ENCODE assay signal across 21 cellular contexts in the genomic region with DNA sequence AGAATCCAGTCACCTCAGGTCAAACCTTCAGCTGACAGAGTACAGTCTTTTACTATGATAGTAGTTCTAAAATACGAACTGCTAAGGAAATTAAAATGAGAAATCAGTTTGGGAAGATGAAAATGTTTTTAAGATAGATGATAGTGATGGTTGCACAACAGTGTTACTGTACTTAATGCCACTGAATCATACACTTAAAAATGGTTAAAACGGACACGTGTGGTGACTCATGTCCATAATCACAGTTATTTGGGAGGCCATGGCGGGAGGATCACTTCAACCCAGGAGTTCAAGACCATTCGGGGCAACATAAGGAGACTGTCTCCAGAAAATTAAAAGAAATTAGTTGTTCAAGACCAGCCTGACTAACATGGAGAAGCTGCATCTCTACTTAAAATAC. TPM values are rescaled to one million over a fixed set of nuclear protein-coding genes. Genes with fewer than 3 reads are reported as not detected.
DNase-seq lines count a peak whose midpoint lies in the region; ATAC-seq and TF ChIP-seq lines count a peak whose summit lies in the region.
"Had no signal": no experiment of that assay in that cellular context is flagged by ENCODE, and none has a peak within 500 bp of the region (broad histone marks: within the 10 kb centered on the region; RNA-seq: fewer than 3 reads in every experiment).

No MANE protein-coding gene starts in this region.

- peaks cover 6% of the 10 kb centered on the region for H3K4me1 Mint-ChIP-seq in activated CD8-positive, alpha-beta memory T cell treated with anti-CD3 and anti-CD28 coated beads, Interleukin-2, amount 10 ng/mL, durations not matched to agents 7 days and 5 days
- H3K4me1 Mint-ChIP-seq: endodermal cell, mesothelial cell of epicardium, nephron progenitor cell had no signal

- no peak overlapping the region for H2BK15ac ChIP-seq in IMR-90 (ENCODE audit: low read depth, low read length)

- dilution Hi-C loops in IMR-90 (cut with HindIII; ENCODE audit: low sequenced_read_pairs, unreplicated experiment): no loop called here

- no peaks in the 10 kb centered on the region for H3K79me1 ChIP-seq in IMR-90 (ENCODE audit: low read depth in 1 of 2, low read length in 2 of 2)

- no peaks in the 10 kb centered on the region for H3K9me3 Mint-ChIP-seq in activated CD8-positive, alpha-beta memory T cell treated with anti-CD3 and anti-CD28 coated beads, Interleukin-2, amount 10 ng/mL, durations not matched to agents 7 days and 5 days (ENCODE audit: low read depth)
- H3K9me3 Mint-ChIP-seq: endodermal cell, mesothelial cell of epicardium had no signal

- H2AK9ac ChIP-seq in IMR-90 (replicated peaks; ENCODE audit: low read depth, low read length, poor library complexity): no peak overlapping the region

- H3K9ac ChIP-seq in IMR-90 (ENCODE audit: low read depth, low read length): no peak overlapping the region

- no peak for TF ChIP-seq CTCF in IMR-90 (conservative IDR thresholded peaks at IDR 0.05; ENCODE audit: low read depth, low read length)
- no peak for TF ChIP-seq CTCF in RWPE1 (conservative IDR thresholded peaks at IDR 0.05; ENCODE audit: low read depth)
- TF ChIP-seq CTCF in epithelial cell of esophagus (IDR thresholded peaks at IDR 0.05; ENCODE audit: insufficient read depth, low read depth, low read length, missing control alignments): no peak
- TF ChIP-seq CTCF in esophagus muscularis mucosa (IDR thresholded peaks at IDR 0.05): no peak

- H4K20me1 ChIP-seq in IMR-90 (ENCODE audit: insufficient read depth, low read length): no peaks in the 10 kb centered on the region

- in situ Hi-C loops in IMR-90 (cut with MboI; ENCODE audit: low sequenced_read_pairs): no loop called here

- intact Hi-C loops in IMR-90 (cut with micrococcal nuclease) (no loop called here), esophagus muscularis mucosa (cut with DNase I) (no loop called here)

- H3K4me1 ChIP-seq in IMR-90 (ENCODE audit: control insufficient read depth, insufficient read depth, low read length) (0 out of 2 replicates have a peak, but pooled peaks cover 2% of the 10 kb centered on the region), esophagus muscularis mucosa (no peaks in the 10 kb centered on the region)
- H3K4me1 ChIP-seq: Peyer's patch, stomach had no signal

- H3K36me3 ChIP-seq in IMR-90 (ENCODE audit: control insufficient read depth, insufficient read depth, low read length) (no peaks in the 10 kb centered on the region), esophagus muscularis mucosa (peaks cover 0 to 39% (median 16%) of the 10 kb centered on the region in 4 donors)

- H3K27me3 Mint-ChIP-seq in activated CD8-positive, alpha-beta memory T cell treated with anti-CD3 and anti-CD28 coated beads, Interleukin-2, amount 10 ng/mL, durations not matched to agents 7 days and 5 days: no peaks in the 10 kb centered on the region
- H3K27me3 Mint-ChIP-seq: B cell had no signal

- WGBS in IMR-90 (ENCODE audit: extremely low coverage in 2 of 2, insufficient read length in 1 of 2), 2 experiments: 33% methylated on average over 1 of the region's 5 CpGs; no CpG with 5 or more reads in 1 of the 2 experiments
- 90% methylated on average over 5 of the region's 5 CpGs for WGBS in esophagus muscularis mucosa

- no peak overlapping the region for H2BK20ac ChIP-seq in IMR-90 (ENCODE audit: low read depth, low read length)

- H3K27ac ChIP-seq in IMR-90 (ENCODE audit: insufficient read depth, low read length) (no peak overlapping the region), RWPE1 (peak overlapping the region; percentile 45; the same call in 1 of the 2 replicates), esophagus muscularis mucosa (replicated peaks in 1 of 4) (no peak overlapping the region)
- H3K27ac ChIP-seq: Peyer's patch, stomach had no signal

- no TSS peak for BruUV-seq in IMR-90 (replicated peaks; lab: Mats Ljungman, UMichigan)

- ATAC-seq in IMR-90 (ENCODE audit: low read depth): no peak; the same call in 1 of the 2 replicates
- no peak for ATAC-seq in activated CD8-positive, alpha-beta memory T cell treated with anti-CD3 and anti-CD28 coated beads, Interleukin-2, amount 10 ng/mL, durations not matched to agents 7 days and 5 days

- no peak overlapping the region for H3K18ac ChIP-seq in IMR-90 (ENCODE audit: low read depth, low read length)

- H4K8ac ChIP-seq in IMR-90 (ENCODE audit: low read depth in 2 of 2, low read length in 2 of 2): no peak overlapping the region

- no peaks in the 10 kb centered on the region for H3K27me3 ChIP-seq in IMR-90 (ENCODE audit: control insufficient read depth, insufficient read depth, low read length)
- H3K27me3 ChIP-seq in esophagus muscularis mucosa: no peaks in the 10 kb centered on the region
- H3K27me3 ChIP-seq: Peyer's patch, stomach had no signal

- H3K4me3 Mint-ChIP-seq in activated CD8-positive, alpha-beta memory T cell treated with anti-CD3 and anti-CD28 coated beads, Interleukin-2, amount 10 ng/mL, durations not matched to agents 7 days and 5 days: no peak overlapping the region
- H3K4me3 Mint-ChIP-seq: B cell, endodermal cell, mesothelial cell of epicardium, nephron progenitor cell had no signal

- H3K56ac ChIP-seq in IMR-90 (ENCODE audit: extremely low read depth, insufficient read depth, low read length): no peak overlapping the region

- no peak overlapping the region for H4K5ac ChIP-seq in IMR-90 (ENCODE audit: low read depth, low read length)

- POLR2A ChIA-PET in IMR-90 (lab: Charles Lee; ENCODE audit: unreplicated experiment) (no interaction called here), RWPE1 (lab: Yijun Ruan, JAX; ENCODE audit: low non-redundant PET) (no interaction called here)

- H2BK5ac ChIP-seq in IMR-90 (ENCODE audit: low read depth, low read length, poor library complexity, severe bottlenecking): no peak overlapping the region

- TF ChIP-seq RAD21 in IMR-90 (IDR thresholded peaks at IDR 0.05; ENCODE audit: low read length): no peak

- peak; percentile 63 for DNase-seq in IMR-90
- no peak for DNase-seq in RWPE1 (ENCODE audit: low spot score)
- peak; percentile 68 for DNase-seq in epithelial cell of esophagus (ENCODE audit: low read depth)
- peak; percentile 14 for DNase-seq in non-pigmented ciliary epithelial cell (ENCODE audit: low read depth)
- DNase-seq in Ammon's horn (ENCODE audit: low spot score): no peak
- no peak for DNase-seq in SW 1271 (lab: John Stamatoyannopoulos, UW)
- DNase-seq in esophagus muscularis mucosa (ENCODE audit: extremely low spot score): no peak
- no peak for DNase-seq in activated CD8-positive, alpha-beta memory T cell treated with anti-CD3 and anti-CD28 coated beads, Interleukin-2, amount 10 ng/mL, durations not matched to agents 7 days and 5 days
- DNase-seq: activated CD4-positive, alpha-beta T cell treated with anti-CD3 and anti-CD28 coated beads for 48 hours; activated CD8-positive, alpha-beta memory T cell treated with anti-CD3 and anti-CD28 coated beads, Interleukin-2, amount 50 U/mL, for 4 hours; COR-L47; endodermal cell; Karpas-422; NCI-H1436 treated with DMSO at 0.1 percent for 48 hours; NCI-H2171; nephron progenitor cell; Peyer's patch; stimulated activated CD4-positive, alpha-beta T cell treated with anti-CD3 and anti-CD28 coated beads, Interleukin-2, amount 100 ng/mL, for 24 hours; stomach had no signal

- H3K4ac ChIP-seq in IMR-90 (ENCODE audit: low read depth, low read length): no peak overlapping the region

- H3K23ac ChIP-seq in IMR-90 (ENCODE audit: low read depth, low read length): no peak overlapping the region

- H3K9me3 ChIP-seq in IMR-90 (ENCODE audit: control insufficient read depth, insufficient read depth, low read length) (no peaks in the 10 kb centered on the region), esophagus muscularis mucosa (no peaks in the 10 kb centered on the region)
- H3K9me3 ChIP-seq: Peyer's patch, stomach had no signal

- H3K9me1 ChIP-seq in IMR-90 (ENCODE audit: insufficient read depth, low read length): no peaks in the 10 kb centered on the region

- H2AFZ ChIP-seq in IMR-90 (replicated peaks; ENCODE audit: low read length, poor library complexity): no peak overlapping the region

- no peak for TF ChIP-seq EP300 in esophagus muscularis mucosa (IDR thresholded peaks at IDR 0.05)

- CTCF ChIA-PET in IMR-90 (lab: Yijun Ruan, JAX) (no interaction called here), RWPE1 (lab: Yijun Ruan, JAX) (no interaction called here)
- CTCF ChIA-PET in activated CD8-positive, alpha-beta memory T cell treated with anti-CD3 and anti-CD28 coated beads, Interleukin-2, amount 10 ng/mL, durations not matched to agents 7 days and 5 days (lab: Charles Lee): no interaction called here

- no peak for TF ChIP-seq POLR2A in IMR-90 (IDR thresholded peaks at IDR 0.05; ENCODE audit: low read depth, low read length)
- TF ChIP-seq POLR2A in esophagus muscularis mucosa (IDR thresholded peaks at IDR 0.05; ENCODE audit: low read depth): no peak

- H3K4me3 ChIP-seq in IMR-90 (ENCODE audit: insufficient read depth, low read depth, low read length) (no peak overlapping the region), epithelial cell of esophagus (ENCODE audit: low read length) (no peak overlapping the region), esophagus muscularis mucosa (no peak overlapping the region)
- H3K4me3 ChIP-seq: Peyer's patch, stomach had no signal

- H3K27ac Mint-ChIP-seq in activated CD8-positive, alpha-beta memory T cell treated with anti-CD3 and anti-CD28 coated beads, Interleukin-2, amount 10 ng/mL, durations not matched to agents 7 days and 5 days: no peak overlapping the region
- H3K27ac Mint-ChIP-seq: B cell, endodermal cell, mesothelial cell of epicardium had no signal

- H3K4me2 ChIP-seq in IMR-90 (ENCODE audit: low read depth, low read length): no peak overlapping the region

- no peak overlapping the region for H3K14ac ChIP-seq in IMR-90 (replicated peaks; ENCODE audit: low read depth, low read length)

- H2BK120ac ChIP-seq in IMR-90 (ENCODE audit: low read depth, low read length): no peak overlapping the region

- no peak overlapping the region for H4K91ac ChIP-seq in IMR-90 (ENCODE audit: insufficient read depth, low read depth, low read length)

- no peak overlapping the region for H2AK5ac ChIP-seq in IMR-90 (ENCODE audit: low read depth, low read length)

- peaks cover 20% of the 10 kb centered on the region for H3K36me3 Mint-ChIP-seq in activated CD8-positive, alpha-beta memory T cell treated with anti-CD3 and anti-CD28 coated beads, Interleukin-2, amount 10 ng/mL, durations not matched to agents 7 days and 5 days

RNA-seq across cellular contexts. Expression of a gene that starts 41.4 kb away (rescaled TPM):
- total RNA-seq in IMR-90 (2012; rRNA removed): 4.3 and 4.7 TPM in 2 replicates
- polyA plus RNA-seq in IMR-90 (2012; rRNA removed): 1.2 and 2.4 TPM in 2 replicates
- 0.22 and 0.30 TPM in 2 replicates for polyA plus RNA-seq in IMR-90 (2012; cell fraction: cytosol; rRNA removed)
- 0.90 and 7.6 TPM in 2 replicates for polyA plus RNA-seq in IMR-90 (2012; cell fraction: nucleus; rRNA removed; ENCODE audit: low replicate concordance)
- 1 to 10 TPM; 4.7 to 10.0 (median 7.1) TPM for total RNA-seq in esophagus muscularis mucosa
- total RNA-seq in activated CD8-positive, alpha-beta memory T cell treated with anti-CD3 and anti-CD28 coated beads, Interleukin-2, amount 10 ng/mL, durations not matched to agents 7 days and 5 days: 10 to 100 TPM; 21.0 to 23.7 TPM

RNA-seq across cellular contexts. Expression of a gene that starts 41.6 kb away (rescaled TPM):
- total RNA-seq in IMR-90 (2012; rRNA removed) (31.4 and 36.7 TPM in 2 replicates), esophagus muscularis mucosa (10 to 100 TPM; 13.6 to 36.1 (median 16.3) TPM)
- 6.5 and 8.8 TPM in 2 replicates for polyA plus RNA-seq in IMR-90 (2012; rRNA removed)
- polyA plus RNA-seq in IMR-90 (2012; cell fraction: cytosol; rRNA removed): 1.4 and 2.1 TPM in 2 replicates
- 4.5 and 48.5 TPM in 2 replicates for polyA plus RNA-seq in IMR-90 (2012; cell fraction: nucleus; rRNA removed; ENCODE audit: low replicate concordance)
- 10 to 100 TPM; 19.9 to 24.6 TPM for total RNA-seq in activated CD8-positive, alpha-beta memory T cell treated with anti-CD3 and anti-CD28 coated beads, Interleukin-2, amount 10 ng/mL, durations not matched to agents 7 days and 5 days

RNA-seq across cellular contexts. Expression of a gene that starts 54.5 kb away (rescaled TPM):
- total RNA-seq in IMR-90 (2012; rRNA removed) (11.1 and 21.9 TPM in 2 replicates), esophagus muscularis mucosa (10 to 100 TPM; 18.9 to 27.5 (median 24.1) TPM)
- polyA plus RNA-seq in IMR-90 (2012; rRNA removed): 7.9 and 8.8 TPM in 2 replicates
- polyA plus RNA-seq in IMR-90 (2012; cell fraction: cytosol; rRNA removed): 1.1 and 1.4 TPM in 2 replicates
- polyA plus RNA-seq in IMR-90 (2012; cell fraction: nucleus; rRNA removed; ENCODE audit: low replicate concordance): 2.3 and 17.5 TPM in 2 replicates
- total RNA-seq in activated CD8-positive, alpha-beta memory T cell treated with anti-CD3 and anti-CD28 coated beads, Interleukin-2, amount 10 ng/mL, durations not matched to agents 7 days and 5 days: 10 to 100 TPM; 13.4 to 15.3 TPM

Comparison
In these comparisons a context has a peak if more than half of its experiments do, and no peak if none do; other contexts are left out.
1. DNase-seq: peak in IMR-90 (single experiment), epithelial cell of esophagus (single experiment) and non-pigmented ciliary epithelial cell (single experiment); none in RWPE1 (single experiment), Ammon's horn (single experiment), SW 1271 (0 of 2), esophagus muscularis mucosa (single experiment) and activated CD8-positive, alpha-beta memory T cell treated with anti-CD3 and anti-CD28 coated beads, Interleukin-2, amount 10 ng/mL, durations not matched to agents 7 days and 5 days (single experiment).